In genomic region chr4:172009461-172009860, GRCh38 we compare ENCODE assay signal across 24 cellular contexts.
"Had no signal": no experiment of that assay in that cellular context is flagged by ENCODE, and none has a peak within 500 bp of the region (broad histone marks: within the 10 kb centered on the region; RNA-seq: fewer than 3 reads in every experiment).

No MANE protein-coding gene starts in this region.

- DNase-seq: activated B cell treated with CpG ODN at 0.5 μM for 24 hours; activated CD4-positive, alpha-beta T cell treated with anti-CD3 and anti-CD28 coated beads for 1 hour; activated CD4-positive, alpha-beta T cell treated with anti-CD3 and anti-CD28 coated beads, Interleukin-2, amount 10 ng/mL, durations not matched to agents 24 days and 14 days; activated CD4-positive, alpha-beta T cell treated with anti-CD3 and anti-CD28 coated beads, Interleukin-2, amount 50 U/mL, for 48 hours; activated CD8-positive, alpha-beta memory T cell treated with anti-CD3 and anti-CD28 coated beads, Interleukin-2, amount 10 ng/mL, durations not matched to agents 7 days and 5 days; activated effector memory CD4-positive, alpha-beta T cell treated with Interleukin-2 at 50 U/mL for 16 hours; activated naive CD4-positive, alpha-beta T cell; activated T-cell treated with anti-CD3 and anti-CD28 coated beads, Interleukin-2, amount 50 U/mL, for 24 hours; amniotic stem cell; caudate nucleus; KG1; NCI-H1092; NCI-H1417; NCI-H1930; NCI-H2171; NCI-H2227 treated with DMSO at 0.1 percent for 48 hours; NCI-H446 treated with DMSO at 0.1 percent for 48 hours; NCI-H524 treated with DMSO at 0.1 percent for 48 hours; NCI-H82; SHP77 had no signal

- H3K4me3 ChIP-seq: ascending aorta, breast epithelium, SJSA1 had no signal

- ATAC-seq: activated CD8-positive, alpha-beta memory T cell treated with anti-CD3 and anti-CD28 coated beads, Interleukin-2, amount 10 ng/mL, durations not matched to agents 7 days and 5 days; SK-N-SH treated with all-trans-retinoic acid at 6 μM for 48 hours had no signal
